ENCODE assay signal across 14 cellular contexts in genomic region chr16:57871457-57871856, GRCh38.
A peak's percentile ranks its signal among the peaks of the same experiment; 100 is the strongest.
DNase-seq lines count a peak whose midpoint lies in the region; ATAC-seq, FAIRE-seq and TF ChIP-seq lines count a peak whose summit lies in the region.
"Had no signal": no experiment of that assay in that cellular context is flagged by ENCODE, and none has a peak within 500 bp of the region (broad histone marks: within the 10 kb centered on the region; RNA-seq: fewer than 3 reads in every experiment).

No MANE protein-coding gene starts in this region.

- no peaks in the 10 kb centered on the region for H3K36me3 Mint-ChIP-seq in stimulated activated memory B cell treated with anti-CD40 and anti-IgM and Interleukin-4, amounts not matched to agents 10 μg/mL and 1 μg/mL and 100 μg/mL, for 72 hours

- CTCF ChIA-PET in mammary epithelial cell (lab: Charles Lee; ENCODE audit: low non-redundant PET), result no interaction called here

- dilution Hi-C loops in mammary epithelial cell (cut with HindIII; ENCODE audit: low sequenced_read_pairs), result no loop called here

- H3K4me2 ChIP-seq in mammary epithelial cell (ENCODE audit: insufficient read depth, low read depth, low read length), result peak overlapping the region; percentile 4

- no peaks in the 10 kb centered on the region for H3K9me3 ChIP-seq in mammary epithelial cell (replicated peaks; ENCODE audit: insufficient read depth, low read length)
- no peaks in the 10 kb centered on the region for H3K9me3 ChIP-seq in lung (ENCODE audit: control insufficient read depth in 2 of 2, insufficient read depth in 1 of 2, low read length in 1 of 2)
- H3K9me3 ChIP-seq: right atrium auricular region had no signal

- no peak for TF ChIP-seq CTCF in mammary epithelial cell (conservative IDR thresholded peaks at IDR 0.05 in 1 of 2, IDR thresholded peaks at IDR 0.05 in 1 of 2; ENCODE audit: extremely low read depth in 1 of 2, insufficient read depth in 1 of 2, low read depth in 1 of 2, low read length in 2 of 2)
- no peak for TF ChIP-seq CTCF in lung (IDR thresholded peaks at IDR 0.05; ENCODE audit: control extremely low read depth, extremely low read depth)
- no peak for TF ChIP-seq CTCF in GM13976 (IDR thresholded peaks at IDR 0.05; ENCODE audit: borderline replicate concordance, control extremely low read depth, extremely low read depth, insufficient read depth, missing control alignments)

- BruUV-seq in mammary epithelial cell (replicated peaks; lab: Mats Ljungman, UMichigan), result no TSS peak

- H3K27ac Mint-ChIP-seq in stimulated activated memory B cell treated with anti-CD40 and anti-IgM and Interleukin-4, amounts not matched to agents 10 μg/mL and 1 μg/mL and 100 μg/mL, for 72 hours, result no peak overlapping the region
- H3K27ac Mint-ChIP-seq: activated T-helper 2 cell treated with anti-CD3 and anti-CD28 coated beads, Interferon-gamma antibody, Interleukin-2, Interleukin-4, amounts not matched to agents 10 μg/mL and 5 μg/mL and 100 μg/mL, durations not matched to agents 14 hours and 24 hours and 36 hours had no signal

- H3K4me1 Mint-ChIP-seq in stimulated activated memory B cell treated with anti-CD40 and anti-IgM and Interleukin-4, amounts not matched to agents 10 μg/mL and 1 μg/mL and 100 μg/mL, for 72 hours, result peaks cover 7% of the 10 kb centered on the region

- H3K4me3 Mint-ChIP-seq in stimulated activated memory B cell treated with anti-CD40 and anti-IgM and Interleukin-4, amounts not matched to agents 10 μg/mL and 1 μg/mL and 100 μg/mL, for 72 hours, result no peak overlapping the region

- H3K4me3 ChIP-seq in mammary epithelial cell (replicated peaks in 1 of 3; ENCODE audit: insufficient read depth in 1 of 3, low read depth in 2 of 3, low read length in 3 of 3) (no peak overlapping the region), lung (no peak overlapping the region)
- H3K4me3 ChIP-seq: right atrium auricular region had no signal

- H3K9me3 Mint-ChIP-seq in stimulated activated memory B cell treated with anti-CD40 and anti-IgM and Interleukin-4, amounts not matched to agents 10 μg/mL and 1 μg/mL and 100 μg/mL, for 72 hours, result no peaks in the 10 kb centered on the region
- H3K9me3 Mint-ChIP-seq: activated T-helper 2 cell treated with anti-CD3 and anti-CD28 coated beads, Interferon-gamma antibody, Interleukin-2, Interleukin-4, amounts not matched to agents 10 μg/mL and 5 μg/mL and 100 μg/mL, durations not matched to agents 14 hours and 24 hours and 36 hours had no signal

- DNase-seq in CD1c-positive myeloid dendritic cell (ENCODE audit: extremely low spot score), result peak; percentile 67
- DNase-seq in HTR-8/SVneo (ENCODE audit: insufficient read length, low spot score), result peak; percentile 53
- peak; percentile 59 for DNase-seq in mammary epithelial cell
- no peak for DNase-seq in lung (ENCODE audit: low spot score)
- DNase-seq in cardiac septum (ENCODE audit: low spot score), result no peak
- no peak for DNase-seq in GM13976 (ENCODE audit: low spot score)
- DNase-seq: activated CD4-positive, alpha-beta T cell treated with anti-CD3 and anti-CD28 coated beads for 48 hours; caudate nucleus; NCI-H1436; substantia nigra had no signal

- H2AFZ ChIP-seq in mammary epithelial cell (ENCODE audit: low read depth, low read length), result no peak overlapping the region

- no peaks in the 10 kb centered on the region for H3K79me2 ChIP-seq in mammary epithelial cell (ENCODE audit: insufficient read depth, low read length)

- H3K27me3 ChIP-seq in mammary epithelial cell (ENCODE audit: insufficient read depth, low read length) (no peaks in the 10 kb centered on the region), lung (ENCODE audit: control insufficient read depth, insufficient read depth) (no peaks in the 10 kb centered on the region)
- H3K27me3 ChIP-seq: right atrium auricular region had no signal

- H4K20me1 ChIP-seq in mammary epithelial cell (ENCODE audit: insufficient read depth, low read length), result no peaks in the 10 kb centered on the region

- in situ Hi-C loops in mammary epithelial cell (cut with MboI; ENCODE audit: low sequenced_read_pairs in 2 of 2), result no loop called here
- in situ Hi-C loops in GM13976 (cut with MboI; ENCODE audit: low sequenced_read_pairs, unreplicated experiment), result no loop called here

- no CpG with 5 or more reads among the region's 1 CpG for WGBS in mammary epithelial cell (ENCODE audit: low coverage, missing lambda C conversion rate)
- WGBS in lung, 2 donors, result 89 to 92% methylated on average over 1 of the region's 1 CpG

- peak; percentile 34 for ATAC-seq in lung (ENCODE audit: insufficient read depth, low FRiP score)
- no peak for ATAC-seq in GM21717 (IDR thresholded peaks at IDR 0.05; ENCODE audit: unreplicated experiment)
- no peak for ATAC-seq in stimulated activated memory B cell treated with anti-CD40 and anti-IgM and Interleukin-4, amounts not matched to agents 10 μg/mL and 1 μg/mL and 100 μg/mL, for 72 hours

- H3K27me3 Mint-ChIP-seq in stimulated activated memory B cell treated with anti-CD40 and anti-IgM and Interleukin-4, amounts not matched to agents 10 μg/mL and 1 μg/mL and 100 μg/mL, for 72 hours, result peaks cover 49% of the 10 kb centered on the region

- no peak for FAIRE-seq in HTR-8/SVneo (lab: Jason Lieb, UNC)

- H3K4me1 ChIP-seq in mammary epithelial cell (ENCODE audit: insufficient read depth, low read length) (peaks cover 17% of the 10 kb centered on the region), lung (ENCODE audit: control insufficient read depth in 2 of 2, insufficient read depth in 2 of 2, low read length in 2 of 2) (no peaks in the 10 kb centered on the region)
- H3K4me1 ChIP-seq: right atrium auricular region had no signal

- H3K36me3 ChIP-seq in mammary epithelial cell (ENCODE audit: insufficient read depth, low read length) (no peaks in the 10 kb centered on the region), lung (ENCODE audit: control insufficient read depth in 2 of 2, insufficient read depth in 2 of 2, low read length in 2 of 2) (no peaks in the 10 kb centered on the region)
- H3K36me3 ChIP-seq: right atrium auricular region had no signal

- no peak overlapping the region for H3K27ac ChIP-seq in mammary epithelial cell (ENCODE audit: insufficient read depth, low read depth, low read length)
- H3K27ac ChIP-seq in lung (ENCODE audit: low read depth in 1 of 2, low read length in 1 of 2), result no peak overlapping the region
- H3K27ac ChIP-seq: right atrium auricular region had no signal

- H3K9ac ChIP-seq in mammary epithelial cell (ENCODE audit: insufficient read depth, low read length), result no peak overlapping the region

- intact Hi-C loops in mammary epithelial cell (cut with micrococcal nuclease) (no loop called here), cardiac septum (cut with DNase I) (no loop called here)

Comparison
In these comparisons a context has a peak if more than half of its experiments do, and no peak if none do; other contexts are left out.
1. DNase-seq: peak in CD1c-positive myeloid dendritic cell (single experiment), HTR-8/SVneo (single experiment) and mammary epithelial cell (single experiment); none in lung (single experiment), cardiac septum (single experiment) and GM13976 (single experiment).